In genomic region chr7:106514887-106515286, GRCh38 we compare ENCODE assay signal across 28 cellular contexts.
"Had no signal": no experiment of that assay in that cellular context is flagged by ENCODE, and none has a peak within 500 bp of the region (broad histone marks: within the 10 kb centered on the region; RNA-seq: fewer than 3 reads in every experiment).

No MANE protein-coding gene starts in this region.

- H3K27ac ChIP-seq: adrenal gland, ascending aorta, coronary artery, dorsolateral prefrontal cortex, heart left ventricle, neutrophil, right lobe of liver, stomach, testis, transverse colon had no signal

- H3K36me3 ChIP-seq: adrenal gland, ascending aorta, heart left ventricle, neutrophil, right lobe of liver, stomach, transverse colon had no signal

- H3K27me3 ChIP-seq: ascending aorta, neutrophil, right lobe of liver, stomach, testis, transverse colon had no signal

- DNase-seq: activated CD4-positive, alpha-beta T cell treated with anti-CD3 and anti-CD28 coated beads for 36 hours; activated CD4-positive, CD25-positive, alpha-beta regulatory T cell; activated effector memory CD4-positive, alpha-beta T cell treated with Interleukin-2 at 50 U/mL for 16 hours; activated naive CD4-positive, alpha-beta T cell treated with Interleukin-2 at 50 U/mL for 16 hours; activated T-cell treated with anti-CD3 and anti-CD28 coated beads for 4 hours; adrenal gland; dorsolateral prefrontal cortex; effector memory CD4-positive, alpha-beta T cell; heart left ventricle; hypothalamus; immature natural killer cell; kidney; left colon; mammary epithelial cell; naive B cell; nephron progenitor cell; right lobe of liver; small intestine; stimulated activated CD4-positive, alpha-beta T cell treated with anti-CD3 and anti-CD28 coated beads, Interleukin-1b, Interleukin-23, amount 100 ng/mL, for 48 hours; stimulated activated CD4-positive, alpha-beta T cell treated with anti-CD3 and anti-CD28 coated beads, Interleukin-4, amount 100 ng/mL, for 4 hours; stimulated activated CD8-positive, alpha-beta memory T cell treated with anti-CD3 and anti-CD28 coated beads, Interleukin-4, amount 100 ng/mL, for 48 hours; stomach; T-cell; testis; transverse colon had no signal

- H3K9me3 ChIP-seq: adrenal gland, ascending aorta, heart left ventricle, neutrophil, right lobe of liver, stomach, testis, transverse colon had no signal

- H3K4me3 ChIP-seq: adrenal gland, ascending aorta, coronary artery, dorsolateral prefrontal cortex, heart left ventricle, right lobe of liver, stomach, testis, transverse colon had no signal

- H3K4me1 ChIP-seq: adrenal gland, ascending aorta, heart left ventricle, stomach, testis, transverse colon had no signal
